In the genomic region with DNA sequence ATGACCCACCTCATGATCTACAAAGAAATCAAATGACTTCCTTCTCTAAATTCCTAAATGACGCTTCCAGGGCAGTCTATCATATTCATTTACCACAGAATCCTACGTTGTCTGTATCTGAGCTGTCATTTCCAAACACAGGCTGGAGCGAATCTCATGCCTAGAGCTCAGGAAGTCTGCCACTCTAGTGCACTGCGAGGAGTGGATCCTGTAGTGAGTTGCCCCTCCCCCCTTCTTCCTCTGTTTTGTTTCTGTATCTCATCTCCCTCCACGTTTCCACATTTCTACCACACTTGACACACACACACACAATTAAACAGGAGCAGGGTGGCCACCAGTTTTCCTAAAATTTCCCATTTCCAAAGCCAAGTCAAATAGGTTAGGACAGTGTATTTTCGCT, we compare ENCODE assay signal across 2 cellular contexts.
TF ChIP-seq lines count a peak whose summit lies in the region.

No MANE protein-coding gene starts in this region.

TF ChIP-seq in A549, 52 proteins besides CTCF, POLR2A, EP300 and RAD21 (continued from another document):
- TF ChIP-seq, protein P1, sequence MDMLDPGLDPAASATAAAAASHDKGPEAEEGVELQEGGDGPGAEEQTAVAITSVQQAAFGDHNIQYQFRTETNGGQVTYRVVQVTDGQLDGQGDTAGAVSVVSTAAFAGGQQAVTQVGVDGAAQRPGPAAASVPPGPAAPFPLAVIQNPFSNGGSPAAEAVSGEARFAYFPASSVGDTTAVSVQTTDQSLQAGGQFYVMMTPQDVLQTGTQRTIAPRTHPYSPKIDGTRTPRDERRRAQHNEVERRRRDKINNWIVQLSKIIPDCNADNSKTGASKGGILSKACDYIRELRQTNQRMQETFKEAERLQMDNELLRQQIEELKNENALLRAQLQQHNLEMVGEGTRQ (IDR thresholded peaks at IDR 0.05), result no peak

TF ChIP-seq in GM23338, 12 proteins besides CTCF, POLR2A, EP300 and RAD21 (continued from another document):
- TF ChIP-seq, protein P2, sequence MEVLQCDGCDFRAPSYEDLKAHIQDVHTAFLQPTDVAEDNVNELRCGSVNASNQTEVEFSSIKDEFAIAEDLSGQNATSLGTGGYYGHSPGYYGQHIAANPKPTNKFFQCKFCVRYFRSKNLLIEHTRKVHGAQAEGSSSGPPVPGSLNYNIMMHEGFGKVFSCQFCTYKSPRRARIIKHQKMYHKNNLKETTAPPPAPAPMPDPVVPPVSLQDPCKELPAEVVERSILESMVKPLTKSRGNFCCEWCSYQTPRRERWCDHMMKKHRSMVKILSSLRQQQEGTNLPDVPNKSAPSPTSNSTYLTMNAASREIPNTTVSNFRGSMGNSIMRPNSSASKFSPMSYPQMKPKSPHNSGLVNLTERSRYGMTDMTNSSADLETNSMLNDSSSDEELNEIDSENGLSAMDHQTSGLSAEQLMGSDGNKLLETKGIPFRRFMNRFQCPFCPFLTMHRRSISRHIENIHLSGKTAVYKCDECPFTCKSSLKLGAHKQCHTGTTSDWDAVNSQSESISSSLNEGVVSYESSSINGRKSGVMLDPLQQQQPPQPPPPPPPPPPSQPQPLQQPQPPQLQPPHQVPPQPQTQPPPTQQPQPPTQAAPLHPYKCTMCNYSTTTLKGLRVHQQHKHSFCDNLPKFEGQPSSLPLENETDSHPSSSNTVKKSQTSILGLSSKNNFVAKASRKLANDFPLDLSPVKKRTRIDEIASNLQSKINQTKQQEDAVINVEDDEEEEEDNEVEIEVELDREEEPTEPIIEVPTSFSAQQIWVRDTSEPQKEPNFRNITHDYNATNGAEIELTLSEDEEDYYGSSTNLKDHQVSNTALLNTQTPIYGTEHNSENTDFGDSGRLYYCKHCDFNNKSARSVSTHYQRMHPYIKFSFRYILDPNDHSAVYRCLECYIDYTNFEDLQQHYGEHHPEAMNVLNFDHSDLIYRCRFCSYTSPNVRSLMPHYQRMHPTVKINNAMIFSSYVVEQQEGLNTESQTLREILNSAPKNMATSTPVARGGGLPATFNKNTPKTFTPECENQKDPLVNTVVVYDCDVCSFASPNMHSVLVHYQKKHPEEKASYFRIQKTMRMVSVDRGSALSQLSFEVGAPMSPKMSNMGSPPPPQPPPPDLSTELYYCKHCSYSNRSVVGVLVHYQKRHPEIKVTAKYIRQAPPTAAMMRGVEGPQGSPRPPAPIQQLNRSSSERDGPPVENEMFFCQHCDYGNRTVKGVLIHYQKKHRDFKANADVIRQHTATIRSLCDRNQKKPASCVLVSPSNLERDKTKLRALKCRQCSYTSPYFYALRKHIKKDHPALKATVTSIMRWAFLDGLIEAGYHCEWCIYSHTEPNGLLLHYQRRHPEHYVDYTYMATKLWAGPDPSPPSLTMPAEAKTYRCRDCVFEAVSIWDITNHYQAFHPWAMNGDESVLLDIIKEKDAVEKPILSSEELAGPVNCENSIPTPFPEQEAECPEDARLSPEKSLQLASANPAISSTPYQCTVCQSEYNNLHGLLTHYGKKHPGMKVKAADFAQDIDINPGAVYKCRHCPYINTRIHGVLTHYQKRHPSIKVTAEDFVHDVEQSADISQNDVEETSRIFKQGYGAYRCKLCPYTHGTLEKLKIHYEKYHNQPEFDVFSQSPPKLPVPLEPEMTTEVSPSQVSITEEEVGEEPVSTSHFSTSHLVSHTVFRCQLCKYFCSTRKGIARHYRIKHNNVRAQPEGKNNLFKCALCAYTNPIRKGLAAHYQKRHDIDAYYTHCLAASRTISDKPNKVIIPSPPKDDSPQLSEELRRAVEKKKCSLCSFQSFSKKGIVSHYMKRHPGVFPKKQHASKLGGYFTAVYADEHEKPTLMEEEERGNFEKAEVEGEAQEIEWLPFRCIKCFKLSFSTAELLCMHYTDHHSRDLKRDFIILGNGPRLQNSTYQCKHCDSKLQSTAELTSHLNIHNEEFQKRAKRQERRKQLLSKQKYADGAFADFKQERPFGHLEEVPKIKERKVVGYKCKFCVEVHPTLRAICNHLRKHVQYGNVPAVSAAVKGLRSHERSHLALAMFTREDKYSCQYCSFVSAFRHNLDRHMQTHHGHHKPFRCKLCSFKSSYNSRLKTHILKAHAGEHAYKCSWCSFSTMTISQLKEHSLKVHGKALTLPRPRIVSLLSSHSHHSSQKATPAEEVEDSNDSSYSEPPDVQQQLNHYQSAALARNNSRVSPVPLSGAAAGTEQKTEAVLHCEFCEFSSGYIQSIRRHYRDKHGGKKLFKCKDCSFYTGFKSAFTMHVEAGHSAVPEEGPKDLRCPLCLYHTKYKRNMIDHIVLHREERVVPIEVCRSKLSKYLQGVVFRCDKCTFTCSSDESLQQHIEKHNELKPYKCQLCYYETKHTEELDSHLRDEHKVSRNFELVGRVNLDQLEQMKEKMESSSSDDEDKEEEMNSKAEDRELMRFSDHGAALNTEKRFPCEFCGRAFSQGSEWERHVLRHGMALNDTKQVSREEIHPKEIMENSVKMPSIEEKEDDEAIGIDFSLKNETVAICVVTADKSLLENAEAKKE (CRISPR knock-in tag; IDR thresholded peaks at IDR 0.05), result no peak
- TF ChIP-seq POLR2AphosphoS5 (IDR thresholded peaks at IDR 0.05; ENCODE audit: low read depth), result no peak
- no peak for TF ChIP-seq CREB1 (CRISPR knock-in tag; IDR thresholded peaks at IDR 0.05; ENCODE audit: low read depth)
- TF ChIP-seq ZNF114 (CRISPR knock-in tag; IDR thresholded peaks at IDR 0.05), result no peak
